1 cellular context compared by ENCODE assay signal in genomic region chr2:195596840-195597239, GRCh38.
TF ChIP-seq lines count a peak whose summit lies in the region.

No MANE protein-coding gene starts in this region.

TF ChIP-seq in K562, 482 proteins besides CTCF, POLR2A, EP300 and RAD21 (continued from another document):
- TF ChIP-seq E2F5 (CRISPR knock-in tag; IDR thresholded peaks at IDR 0.05) (no peak), TFAP4 (CRISPR knock-in tag; IDR thresholded peaks at IDR 0.05; ENCODE audit: borderline replicate concordance) (no peak), ELK3 (CRISPR knock-in tag; IDR thresholded peaks at IDR 0.05) (no peak), GATAD2A (IDR thresholded peaks at IDR 0.05) (no peak), THAP12 (CRISPR knock-in tag; IDR thresholded peaks at IDR 0.05) (no peak), PATZ1 (CRISPR knock-in tag; IDR thresholded peaks at IDR 0.05; ENCODE audit: borderline replicate concordance) (no peak), DEAF1 (CRISPR knock-in tag; IDR thresholded peaks at IDR 0.05) (no peak)
TF ChIP-seq in K562: peak in this region for 2.
